In genomic region chr16:3007957-3008748, GRCh38 we compare ENCODE assay signal across 10 cellular contexts. TPM values are rescaled to one million over a fixed set of nuclear protein-coding genes. Genes with fewer than 3 reads are reported as not detected.
DNase-seq lines count a peak whose midpoint lies in the region; FAIRE-seq and TF ChIP-seq lines count a peak whose summit lies in the region.
"Had no signal": no experiment of that assay in that cellular context is flagged by ENCODE, and none has a peak within 500 bp of the region (broad histone marks: within the 10 kb centered on the region; RNA-seq: fewer than 3 reads in every experiment).

No MANE protein-coding gene starts in this region.

- TF ChIP-seq POLR2A in lower leg skin (IDR thresholded peaks at IDR 0.05), result no peak

- H3K4me3 ChIP-seq in DOHH2 (ENCODE audit: low read length), result no peak overlapping the region
- peak overlapping the region; percentile 72 for H3K4me3 ChIP-seq in Loucy (ENCODE audit: low read length, poor library complexity, severe bottlenecking)
- H3K4me3 ChIP-seq in astrocyte (ENCODE audit: insufficient read depth, low read depth, low read length), result no peak overlapping the region
- peak overlapping the region; percentile 9 to 28 for H3K4me3 ChIP-seq in muscle layer of duodenum (ENCODE audit: low read depth in 1 of 2, low read length in 2 of 2)
- no peak overlapping the region for H3K4me3 ChIP-seq in lower leg skin (ENCODE audit: low read depth, poor library complexity, severe bottlenecking)
- H3K4me3 ChIP-seq: mucosa of descending colon had no signal

- H3K9me2 ChIP-seq in DOHH2 (replicated peaks; ENCODE audit: control insufficient read depth, low read length) (no peaks in the 10 kb centered on the region), Loucy (replicated peaks; ENCODE audit: low read depth, low read length) (no peaks in the 10 kb centered on the region)

- H3K36me3 ChIP-seq in DOHH2 (ENCODE audit: control insufficient read depth, low read length) (no peaks in the 10 kb centered on the region), Loucy (ENCODE audit: insufficient read depth, low read length) (no peaks in the 10 kb centered on the region), astrocyte (ENCODE audit: insufficient read depth, low read length) (no peaks in the 10 kb centered on the region), muscle layer of duodenum (ENCODE audit: control insufficient read depth in 1 of 2, insufficient read depth in 2 of 2, low read length in 2 of 2) (no peaks in the 10 kb centered on the region)

- peak overlapping the region; percentile 47 for H3K27ac Mint-ChIP-seq in astrocyte (ENCODE audit: unreplicated experiment)

- no peaks in the 10 kb centered on the region for H3K9me3 ChIP-seq in DOHH2 (ENCODE audit: control insufficient read depth, insufficient read depth, low read length)
- H3K9me3 ChIP-seq in Loucy (ENCODE audit: insufficient read depth, low read depth, low read length), result no peaks in the 10 kb centered on the region
- H3K9me3 ChIP-seq in astrocyte (ENCODE audit: insufficient read depth, low read depth, low read length), result no peaks in the 10 kb centered on the region
- no peaks in the 10 kb centered on the region for H3K9me3 ChIP-seq in muscle layer of duodenum (ENCODE audit: control insufficient read depth in 1 of 2, low read length in 2 of 2)
- H3K9me3 ChIP-seq: mucosa of descending colon had no signal

- peaks cover 21% of the 10 kb centered on the region for H3K4me1 ChIP-seq in DOHH2 (ENCODE audit: control insufficient read depth, low read length)
- peaks cover 31% of the 10 kb centered on the region for H3K4me1 ChIP-seq in Loucy (ENCODE audit: insufficient read depth, low read length, poor library complexity, severe bottlenecking)
- peaks cover 19% of the 10 kb centered on the region for H3K4me1 ChIP-seq in astrocyte (ENCODE audit: insufficient read depth, low read length)
- H3K4me1 ChIP-seq in muscle layer of duodenum (ENCODE audit: control insufficient read depth in 1 of 2, insufficient read depth in 2 of 2, low read length in 2 of 2), result peaks cover 5 to 7% of the 10 kb centered on the region in 2 donors

- H3K4me2 ChIP-seq in DOHH2 (ENCODE audit: low read length), result peak overlapping the region; percentile 34
- peak overlapping the region; percentile 95 for H3K4me2 ChIP-seq in Loucy (ENCODE audit: low read depth, low read length, poor library complexity, severe bottlenecking)
- H3K4me2 ChIP-seq in astrocyte (ENCODE audit: low read length), result no peak overlapping the region

- no peaks in the 10 kb centered on the region for H3K9me3 Mint-ChIP-seq in astrocyte (ENCODE audit: unreplicated experiment)

- H3K9ac ChIP-seq in Loucy (ENCODE audit: low read depth, low read length, poor library complexity, severe bottlenecking) (peak overlapping the region; percentile 87), astrocyte (ENCODE audit: low read length) (no peak overlapping the region)

- no peak for DNase-seq in astrocyte (ENCODE audit: low read depth)
- no peak for DNase-seq in activated gamma-delta T cell treated with Interleukin-2 at 50 U/mL for 16 hours
- DNase-seq in lower leg skin (ENCODE audit: low spot score in 2 of 2), result no peak
- DNase-seq in NCI-H2171 (lab: John Stamatoyannopoulos, UW), result no peak
- DNase-seq in midbrain (lab: John Stamatoyannopoulos, UW), result no peak
- DNase-seq: NCI-H146 had no signal

- TF ChIP-seq CTCF in DOHH2 (IDR thresholded peaks at IDR 0.05; ENCODE audit: low read depth, low read length, poor library complexity, severe bottlenecking), result no peak
- no peak for TF ChIP-seq CTCF in Loucy (conservative IDR thresholded peaks at IDR 0.05; ENCODE audit: low read length)
- no peak for TF ChIP-seq CTCF in astrocyte (IDR thresholded peaks at IDR 0.05; ENCODE audit: insufficient read depth, low read depth, low read length)
- TF ChIP-seq CTCF in lower leg skin (IDR thresholded peaks at IDR 0.05), result no peak

- intact Hi-C loops in lower leg skin (cut with DNase I; ENCODE audit: low total_unique reads), result no loop called here

- FAIRE-seq in astrocyte (lab: Jason Lieb, UNC), result no peak

- peaks cover 48% of the 10 kb centered on the region for H3K27me3 ChIP-seq in DOHH2 (ENCODE audit: control insufficient read depth, low read length)
- no peaks in the 10 kb centered on the region for H3K27me3 ChIP-seq in Loucy (ENCODE audit: insufficient read depth, low read length, poor library complexity, severe bottlenecking)
- H3K27me3 ChIP-seq in astrocyte (ENCODE audit: insufficient read depth, low read length), result peaks cover 42% of the 10 kb centered on the region
- peaks cover 15% of the 10 kb centered on the region for H3K27me3 ChIP-seq in muscle layer of duodenum (ENCODE audit: low read depth, low read length)

- H3K4me3 Mint-ChIP-seq in astrocyte (ENCODE audit: unreplicated experiment), result peak overlapping the region; percentile 65

- H3K27me3 Mint-ChIP-seq in astrocyte (ENCODE audit: low read depth, unreplicated experiment), result peaks cover 2% of the 10 kb centered on the region

- H4K20me1 ChIP-seq in DOHH2 (ENCODE audit: control insufficient read depth, insufficient read depth, low read depth, low read length) (no peaks in the 10 kb centered on the region), Loucy (ENCODE audit: insufficient read depth, low read length, poor library complexity, severe bottlenecking) (no peaks in the 10 kb centered on the region), astrocyte (ENCODE audit: insufficient read depth, low read length) (peaks cover 5% of the 10 kb centered on the region)

- 33 to 38% methylated on average over 16 to 17 of the region's 17 CpGs for WGBS in lower leg skin, 2 donors

- no peaks in the 10 kb centered on the region for H3K36me3 Mint-ChIP-seq in astrocyte (ENCODE audit: low read depth, unreplicated experiment)

- peaks cover 17% of the 10 kb centered on the region for H3K4me1 Mint-ChIP-seq in astrocyte (ENCODE audit: low read depth, unreplicated experiment)

- H3F3A ChIP-seq in DOHH2 (ENCODE audit: control insufficient read depth, insufficient read depth) (no peaks in the 10 kb centered on the region), Loucy (ENCODE audit: low read depth) (no peaks in the 10 kb centered on the region; the same call in 1 of the 2 replicates)

- H3K79me2 ChIP-seq in DOHH2 (ENCODE audit: control insufficient read depth, low read length) (no peaks in the 10 kb centered on the region), Loucy (ENCODE audit: insufficient read depth, low read length) (peaks cover 7% of the 10 kb centered on the region), astrocyte (ENCODE audit: insufficient read depth, low read length) (no peaks in the 10 kb centered on the region)

- H2AFZ ChIP-seq in Loucy (ENCODE audit: low read length) (no peak overlapping the region), astrocyte (ENCODE audit: low read depth, low read length) (no peak overlapping the region)

- H3K27ac ChIP-seq in DOHH2 (ENCODE audit: low read depth, low read length), result no peak overlapping the region
- H3K27ac ChIP-seq in astrocyte (ENCODE audit: low read depth, low read length), result no peak overlapping the region
- H3K27ac ChIP-seq in muscle layer of duodenum (ENCODE audit: low read length), result peak overlapping the region; percentile 74

RNA-seq across cellular contexts. Expression of gene CLDN9, which starts 4.6 kb away (rescaled TPM):
- 0.14 and 0.48 TPM in 2 replicates for total RNA-seq in astrocyte
- under 1 TPM in 2 of 4 donors, not detected in 2; 0.15 to 0.23 TPM for total RNA-seq in lower leg skin

RNA-seq across cellular contexts. Expression of gene CLDN6, which starts 9.8 kb away (rescaled TPM):
- total RNA-seq in astrocyte, result 449 and 584 TPM in 2 replicates
- not detected for total RNA-seq in lower leg skin
- total RNA-seq: mucosa of descending colon had no signal

RNA-seq across cellular contexts. Expression of gene TNFRSF12A, which starts 12.0 kb away (rescaled TPM):
- 262 and 275 TPM in 2 replicates for total RNA-seq in astrocyte
- 10 to 100 TPM; 11.7 to 60.0 (median 23.6) TPM for total RNA-seq in lower leg skin

RNA-seq across cellular contexts. Expression of gene HCFC1R1, which starts 15.6 kb away (rescaled TPM):
- total RNA-seq in astrocyte, result 47.0 and 71.6 TPM in 2 replicates
- 10 to 100 TPM; 27.5 to 41.5 (median 31.9) TPM for total RNA-seq in lower leg skin

RNA-seq across cellular contexts. Expression of gene THOC6, which starts 15.7 kb away (rescaled TPM):
- total RNA-seq in astrocyte (17.4 and 22.3 TPM in 2 replicates), lower leg skin (10 to 100 TPM; 13.2 to 22.1 (median 20.1) TPM)

Comparison
In these comparisons a context has a peak if more than half of its experiments do, and no peak if none do; other contexts are left out.
1. H3K4me3 ChIP-seq: peak in Loucy (single experiment) and muscle layer of duodenum (2 of 2); none in DOHH2 (single experiment), astrocyte (single experiment) and lower leg skin (single experiment).
2. RNA of gene CLDN6, which starts 9.8 kb away (total RNA-seq): 449 to 584 TPM in astrocyte; not detected in lower leg skin; every median in the first group is over 100 times any median in the second.